16 cellular contexts compared by ENCODE assay signal in genomic region chr22:45538284-45538683, GRCh38. TPM values are rescaled to one million over a fixed set of nuclear protein-coding genes. Genes with fewer than 3 reads are reported as not detected.
DNase-seq lines count a peak whose midpoint lies in the region; TF ChIP-seq lines count a peak whose summit lies in the region.
"Had no signal": no experiment of that assay in that cellular context is flagged by ENCODE, and none has a peak within 500 bp of the region (broad histone marks: within the 10 kb centered on the region; RNA-seq: fewer than 3 reads in every experiment).

No MANE protein-coding gene starts in this region.

- peak overlapping the region; percentile 83 for H2AK5ac ChIP-seq in mesenchymal stem cell (ENCODE audit: low read length, severe bottlenecking)

- no peak for TF ChIP-seq CTCF in mammary epithelial cell (conservative IDR thresholded peaks at IDR 0.05 in 1 of 2, IDR thresholded peaks at IDR 0.05 in 1 of 2; ENCODE audit: extremely low read depth in 1 of 2, insufficient read depth in 1 of 2, low read depth in 1 of 2, low read length in 2 of 2)
- TF ChIP-seq CTCF in transverse colon (IDR thresholded peaks at IDR 0.05): no peak

- no peaks in the 10 kb centered on the region for H3K27me3 ChIP-seq in mammary epithelial cell (ENCODE audit: insufficient read depth, low read length)
- no peaks in the 10 kb centered on the region for H3K27me3 ChIP-seq in mesenchymal stem cell (ENCODE audit: control insufficient read depth in 1 of 2, insufficient read depth in 1 of 2, low read length in 2 of 2)
- no peaks in the 10 kb centered on the region for H3K27me3 ChIP-seq in transverse colon
- H3K27me3 ChIP-seq: brain microvascular endothelial cell, SJSA1 had no signal

- BruUV-seq in mammary epithelial cell (replicated peaks; lab: Mats Ljungman, UMichigan): TSS peak; percentile 97

- H3K9me3 ChIP-seq in mammary epithelial cell (replicated peaks; ENCODE audit: insufficient read depth, low read length) (no peaks in the 10 kb centered on the region), mesenchymal stem cell (ENCODE audit: control insufficient read depth, low read length) (no peaks in the 10 kb centered on the region), transverse colon (no peaks in the 10 kb centered on the region)
- H3K9me3 ChIP-seq: SJSA1 had no signal

- no peak for TF ChIP-seq EP300 in transverse colon (IDR thresholded peaks at IDR 0.05; ENCODE audit: low read depth)

- no peak for TF ChIP-seq POLR2A in transverse colon (IDR thresholded peaks at IDR 0.05)

- CTCF ChIA-PET in mammary epithelial cell (lab: Charles Lee; ENCODE audit: low non-redundant PET): no interaction called here

- no peak overlapping the region for H3K14ac ChIP-seq in mesenchymal stem cell (ENCODE audit: low read length in 2 of 2)

- peak overlapping the region; percentile 100 for H3K27ac ChIP-seq in mammary epithelial cell (ENCODE audit: insufficient read depth, low read depth, low read length)
- peak overlapping the region; percentile 85 for H3K27ac ChIP-seq in mesenchymal stem cell (ENCODE audit: low read length, poor library complexity, severe bottlenecking)
- H3K27ac ChIP-seq in transverse colon: peak overlapping the region; percentile 67 to 77 (median 73)

- no peak overlapping the region for H3K4ac ChIP-seq in mesenchymal stem cell (ENCODE audit: low read depth in 1 of 2, low read length in 2 of 2)

- H3K4me1 ChIP-seq in mammary epithelial cell (ENCODE audit: insufficient read depth, low read length): peaks cover 25% of the 10 kb centered on the region
- peaks cover 20% of the 10 kb centered on the region for H3K4me1 ChIP-seq in mesenchymal stem cell (ENCODE audit: control insufficient read depth, insufficient read depth, low read depth, low read length)
- peaks cover 4 to 25% (median 13%) of the 10 kb centered on the region in 4 donors for H3K4me1 ChIP-seq in transverse colon

- dilution Hi-C loops in mammary epithelial cell (cut with HindIII; ENCODE audit: low sequenced_read_pairs): no loop called here

- peak overlapping the region; percentile 91 for H3K9ac ChIP-seq in mammary epithelial cell (ENCODE audit: insufficient read depth, low read length)
- H3K9ac ChIP-seq in mesenchymal stem cell (ENCODE audit: low read length): peak overlapping the region; percentile 47

- H2BK120ac ChIP-seq in mesenchymal stem cell (ENCODE audit: low read depth, low read length): no peak overlapping the region

- in situ Hi-C loops in mammary epithelial cell (cut with MboI; ENCODE audit: low sequenced_read_pairs in 2 of 2): no loop called here
- in situ Hi-C loops in transverse colon (cut with MboI; ENCODE audit: low pct_ligation_motif_present in 1 of 4, low pct_unique_long_range_greater_than_20kb in 1 of 4, low sequenced_read_pairs in 3 of 4): loop anchor here in 1 of 4 donors (25.0 kb wide), 1 partner anchor 276 kb away; no protein-coding TSS in a partner anchor

- peaks cover 3% of the 10 kb centered on the region for H3K79me1 ChIP-seq in mesenchymal stem cell (replicated peaks; ENCODE audit: low read length, poor library complexity, severe bottlenecking)

- no peak overlapping the region for H3K18ac ChIP-seq in mesenchymal stem cell (ENCODE audit: low read depth in 1 of 2, low read length in 2 of 2)

- peak overlapping the region; percentile 37 for H2BK5ac ChIP-seq in mesenchymal stem cell (ENCODE audit: low read depth, low read length, poor library complexity, severe bottlenecking)

- H3K79me2 ChIP-seq in mammary epithelial cell (ENCODE audit: insufficient read depth, low read length): no peaks in the 10 kb centered on the region

- no peak overlapping the region for H2BK12ac ChIP-seq in mesenchymal stem cell (ENCODE audit: low read length in 2 of 2)

- H3K4me3 ChIP-seq in mammary epithelial cell (replicated peaks in 1 of 3; ENCODE audit: insufficient read depth in 1 of 3, low read depth in 2 of 3, low read length in 3 of 3) (no peak overlapping the region), mesenchymal stem cell (ENCODE audit: insufficient read depth in 1 of 2, low read depth in 1 of 2, low read length in 2 of 2) (no peak overlapping the region), transverse colon (no peak overlapping the region)
- H3K4me3 ChIP-seq: SJSA1 had no signal

- no peaks in the 10 kb centered on the region for H3K36me3 ChIP-seq in mammary epithelial cell (ENCODE audit: insufficient read depth, low read length)
- peaks cover 51 to 88% of the 10 kb centered on the region in 2 experiments for H3K36me3 ChIP-seq in mesenchymal stem cell (ENCODE audit: control insufficient read depth in 1 of 2, insufficient read depth in 2 of 2, low read depth in 1 of 2, low read length in 2 of 2)
- no peaks in the 10 kb centered on the region for H3K36me3 ChIP-seq in transverse colon
- H3K36me3 ChIP-seq: brain microvascular endothelial cell had no signal

- H4K20me1 ChIP-seq in mammary epithelial cell (ENCODE audit: insufficient read depth, low read length): no peaks in the 10 kb centered on the region

- H2AFZ ChIP-seq in mammary epithelial cell (ENCODE audit: low read depth, low read length) (peak overlapping the region; percentile 78), mesenchymal stem cell (ENCODE audit: low read depth, low read length) (no peak overlapping the region)

- WGBS in mammary epithelial cell (ENCODE audit: low coverage, missing lambda C conversion rate): 15% methylated on average over 4 of the region's 4 CpGs
- WGBS in mesenchymal stem cell: 95% methylated on average over 4 of the region's 4 CpGs
- WGBS in transverse colon (ENCODE audit: low coverage in 1 of 2), 2 donors: 48 to 55% methylated on average over 4 of the region's 4 CpGs

- intact Hi-C loops in mammary epithelial cell (cut with micrococcal nuclease) (loop anchor here (1.0 to 5.0 kb wide), 2 partner anchors 15 to 66 kb away; no protein-coding TSS in a partner anchor), transverse colon (cut with DNase I; ENCODE audit: low total_unique reads) (no loop called here), posterior vena cava (cut with DNase I) (no loop called here)

- no peak overlapping the region for H2BK15ac ChIP-seq in mesenchymal stem cell (ENCODE audit: low read depth, poor library complexity, severe bottlenecking)

- H3K23ac ChIP-seq in mesenchymal stem cell (ENCODE audit: low read length in 2 of 2): no peak overlapping the region

- DNase-seq in NCI-H1436 (lab: John Stamatoyannopoulos, UW) (peak; percentile 27), NCI-H1436 treated with DMSO at 0.1 percent for 48 hours (lab: John Stamatoyannopoulos, UW) (no peak), mammary epithelial cell (no peak), mesenchymal stem cell (no peak), transverse colon (no peak), SIG-M5 (lab: John Stamatoyannopoulos, UW) (no peak), posterior vena cava (ENCODE audit: low spot score) (no peak), HUDEP-2 (lab: John Stamatoyannopoulos, UW; ENCODE audit: unreplicated experiment in 76 of 76) (no peak)
- DNase-seq: activated CD4-positive, CD25-positive, alpha-beta regulatory T cell; activated T-cell treated with anti-CD3 and anti-CD28 coated beads, Interleukin-2, amount 50 U/mL, for 48 hours; Karpas-422; kidney; NCI-H510A; stimulated activated CD4-positive, alpha-beta T cell treated with anti-CD3 and anti-CD28 coated beads, Interleukin-2, amount 100 ng/mL, for 48 hours had no signal

- no peak overlapping the region for H4K8ac ChIP-seq in mesenchymal stem cell (ENCODE audit: low read length)

- H3K4me2 ChIP-seq in mammary epithelial cell (ENCODE audit: insufficient read depth, low read depth, low read length) (peak overlapping the region; percentile 78), mesenchymal stem cell (ENCODE audit: low read length, poor library complexity, severe bottlenecking) (no peak overlapping the region)

- no peak overlapping the region for H4K91ac ChIP-seq in mesenchymal stem cell (ENCODE audit: low read length)

RNA-seq across cellular contexts. Expression of gene FBLN1, which starts 35.6 kb away (rescaled TPM):
- 100 to 1,000 TPM; 130 to 173 TPM for total RNA-seq in mammary epithelial cell
- 66.8 TPM for polyA plus RNA-seq in mammary epithelial cell
- polyA minus RNA-seq in mammary epithelial cell: 49.2 TPM
- 190 TPM for polyA plus RNA-seq in mesenchymal stem cell (2013, experiment 1 of 2)
- 191 TPM for polyA plus RNA-seq in mesenchymal stem cell (2013, experiment 2 of 2)
- total RNA-seq in transverse colon: 10 to 100 TPM; 48.6 to 92.1 (median 68.9) TPM
- total RNA-seq in posterior vena cava: 1,000 to 10,000 TPM in 1 of 2 donors, 100 to 1,000 TPM in 1; 608 to 1,210 TPM
